8 cellular contexts compared by ENCODE assay signal in the genomic region with DNA sequence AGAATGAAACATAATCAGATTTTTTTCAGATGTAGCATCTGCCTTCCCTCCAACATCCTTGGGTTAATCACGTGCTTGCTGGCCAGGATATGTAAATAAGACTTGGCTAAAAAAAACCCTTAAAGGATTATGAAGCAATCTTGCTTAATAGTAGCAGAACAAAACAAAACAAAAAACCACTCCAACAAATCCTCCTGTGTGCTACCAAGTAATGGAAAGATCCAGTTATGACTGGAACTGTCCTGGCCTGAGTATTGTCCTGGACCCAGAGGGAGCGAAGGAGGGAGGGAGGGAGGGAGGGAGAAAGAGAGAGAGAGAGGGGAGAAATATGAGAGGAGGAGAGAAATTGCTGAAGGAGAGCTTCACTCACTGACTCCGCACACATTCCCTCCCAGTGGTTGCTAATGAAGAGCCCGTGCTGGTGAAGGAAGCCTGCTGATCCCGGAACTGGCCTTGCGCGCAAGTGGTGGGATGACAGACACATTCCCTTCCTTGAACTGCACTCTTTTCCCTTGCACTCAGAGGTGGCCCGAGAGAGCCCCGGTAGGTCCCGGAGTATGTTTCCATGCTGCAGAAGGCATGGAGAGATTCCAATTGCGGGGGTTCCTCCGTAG. TPM values are rescaled to one million over a fixed set of nuclear protein-coding genes. Genes with fewer than 3 reads are reported as not detected.
DNase-seq lines count a peak whose midpoint lies in the region; ATAC-seq, FAIRE-seq and TF ChIP-seq lines count a peak whose summit lies in the region.

No MANE protein-coding gene starts in this region.

- no peaks in the 10 kb centered on the region for H3K9me3 ChIP-seq in HCT116 (ENCODE audit: control insufficient read depth in 1 of 2, insufficient read depth in 1 of 2, low read depth in 1 of 2, low read length in 2 of 2)
- H3K9me3 ChIP-seq in stomach smooth muscle (ENCODE audit: control insufficient read depth in 2 of 2, low read length in 2 of 2) = no peaks in the 10 kb centered on the region

- no peaks in the 10 kb centered on the region for H3K9me2 ChIP-seq in HCT116 (ENCODE audit: insufficient read depth)

- H3K27ac ChIP-seq in HCT116 (ENCODE audit: low read depth, low read length) (peak overlapping the region; percentile 81), stomach smooth muscle (ENCODE audit: low read length) (no peak overlapping the region)

- no peak for TF ChIP-seq CTCF in HCT116 (IDR thresholded peaks at IDR 0.05 in 2 of 3, conservative IDR thresholded peaks at IDR 0.05 in 1 of 3; ENCODE audit: borderline replicate concordance in 1 of 3, insufficient read depth in 1 of 3, low read depth in 2 of 3, low read length in 2 of 3)
- TF ChIP-seq CTCF in bronchial epithelial cell (IDR thresholded peaks at IDR 0.05; ENCODE audit: insufficient read depth, low read length, severe bottlenecking) = no peak

- TF ChIP-seq RAD21 in HCT116 (IDR thresholded peaks at IDR 0.05; ENCODE audit: low read depth) = no peak

- RAD21 ChIA-PET in HCT116 (lab: Charles Lee; ENCODE audit: low non-redundant PET in 1 of 2, low total read pairs in 2 of 2, uncharacterized antibody in 2 of 2, unreplicated experiment in 2 of 2) = interaction anchor here in 1 of 2 experiments (0.7 kb wide), 1 partner anchor 110 kb away, joined by 7 read pairs; no protein-coding TSS in a partner anchor

- 0 out of 2 replicates have a peak overlapping the region, but pooled peaks have one; percentile 0 for H3K4me2 ChIP-seq in HCT116 (ENCODE audit: low read length)

- CTCF ChIA-PET in HCT116 (lab: Charles Lee) = no interaction called here
- CTCF ChIA-PET in HEK293T (lab: Yijun Ruan, JAX) = no interaction called here

- peaks cover 56% of the 10 kb centered on the region; the same call in 1 of the 2 replicates for H4K20me1 ChIP-seq in HCT116 (ENCODE audit: insufficient read depth)

- BruUV-seq in HCT116 (replicated peaks; lab: Mats Ljungman, UMichigan) = no TSS peak

- H3K4me1 ChIP-seq in HCT116 (ENCODE audit: control insufficient read depth in 1 of 2, insufficient read depth in 2 of 2, low read length in 2 of 2) (peaks cover 99 to 100% of the 10 kb centered on the region in 2 experiments), stomach smooth muscle (ENCODE audit: control insufficient read depth, insufficient read depth, low read length) (peaks cover 21% of the 10 kb centered on the region)

- TF ChIP-seq POLR2A in HCT116 (IDR thresholded peaks at IDR 0.05; ENCODE audit: borderline replicate concordance, extremely low read depth, insufficient read depth, insufficient read length) = no peak

- intact Hi-C loops in HCT116 (cut with micrococcal nuclease) = no loop called here

- H3K4me3 ChIP-seq in HCT116 (replicated peaks in 1 of 2; ENCODE audit: low read depth in 1 of 2, low read length in 2 of 2) (no peak overlapping the region), bronchial epithelial cell (ENCODE audit: low read depth, low read length) (no peak overlapping the region), stomach smooth muscle (ENCODE audit: low read length in 2 of 2) (peak overlapping the region; percentile 67 to 74)

- no peak overlapping the region for H3K9ac ChIP-seq in HCT116 (ENCODE audit: low read length)
- no peak overlapping the region for H3K9ac ChIP-seq in stomach smooth muscle (ENCODE audit: low read length in 2 of 2)

- H3K27me3 ChIP-seq in HCT116 (ENCODE audit: insufficient read depth, low read length) (no peaks in the 10 kb centered on the region), bronchial epithelial cell (ENCODE audit: control insufficient read depth, insufficient read depth, low read length) (no peaks in the 10 kb centered on the region), stomach smooth muscle (ENCODE audit: control insufficient read depth in 1 of 2, insufficient read depth in 2 of 2, low read length in 2 of 2) (no peaks in the 10 kb centered on the region)

- ATAC-seq in HCT116 (0 out of 2 replicates have a peak, but pooled peaks have one; percentile 6), HG03432 (IDR thresholded peaks at IDR 0.05; ENCODE audit: unreplicated experiment) (no peak)

- no peak for FAIRE-seq in bronchial epithelial cell (lab: Jason Lieb, UNC)

- H3K36me3 ChIP-seq in HCT116 (ENCODE audit: control insufficient read depth in 1 of 2, insufficient read depth in 2 of 2, low read length in 2 of 2) (peaks cover 0 to 20% of the 10 kb centered on the region in 2 experiments; a peak in 1 of 4 replicates), bronchial epithelial cell (ENCODE audit: control insufficient read depth, insufficient read depth, low read length) (no peaks in the 10 kb centered on the region), stomach smooth muscle (ENCODE audit: control insufficient read depth in 2 of 2, insufficient read depth in 2 of 2, low read length in 2 of 2) (no peaks in the 10 kb centered on the region)

- H2AFZ ChIP-seq in HCT116 (ENCODE audit: low read depth, low read length, poor library complexity, severe bottlenecking) = no peak overlapping the region

- POLR2A ChIA-PET in HCT116 (lab: Charles Lee) = no interaction called here
- POLR2A ChIA-PET in HEK293T (lab: Yijun Ruan, JAX) = interaction anchor here (1.2 kb wide), 1 partner anchor 11 kb away, joined by 3 read pairs; no protein-coding TSS in a partner anchor

- DNase-seq in HCT116 (ENCODE audit: low read depth, low spot score) (no peak), bronchial epithelial cell (ENCODE audit: low read depth) (peak; percentile 44), kidney tubule cell (ENCODE audit: low spot score) (peak; percentile 77), HT-29 (ENCODE audit: low spot score) (no peak), HEK293T (ENCODE audit: extremely low spot score) (no peak), NCI-H1417 treated with DMSO at 0.1 percent for 48 hours (lab: John Stamatoyannopoulos, UW) (no peak)

- H3K79me2 ChIP-seq in HCT116 (ENCODE audit: insufficient read depth, low read length) = peaks cover 100% of the 10 kb centered on the region

TF ChIP-seq in HCT116, 20 proteins besides CTCF, POLR2A, EP300 and RAD21:
- no peak for TF ChIP-seq SIN3A (IDR thresholded peaks at IDR 0.05; ENCODE audit: low read depth)
- peak; percentile 34; the same call in 1 of the 2 replicates for TF ChIP-seq POLR2AphosphoS5 (IDR thresholded peaks at IDR 0.05; ENCODE audit: low read depth, low read length)
- no peak for TF ChIP-seq EZH2 (IDR thresholded peaks at IDR 0.05)
- no peak for TF ChIP-seq FOSL1 (IDR thresholded peaks at IDR 0.05; ENCODE audit: low read depth)
- no peak for TF ChIP-seq ELF1 (IDR thresholded peaks at IDR 0.05; ENCODE audit: borderline replicate concordance, low read depth)
- TF ChIP-seq CBX3 (IDR thresholded peaks at IDR 0.05; ENCODE audit: low read depth) = no peak
- 0 out of 2 replicates have a peak, but pooled peaks have one; percentile 11 for TF ChIP-seq JUND (IDR thresholded peaks at IDR 0.05)
- TF ChIP-seq YY1 (IDR thresholded peaks at IDR 0.05; ENCODE audit: extremely low read depth, insufficient replicate concordance, low read depth, low read length) = no peak
- no peak for TF ChIP-seq ZNF274 (IDR thresholded peaks at IDR 0.05; ENCODE audit: low read depth, low read length)
- TF ChIP-seq, protein P1, sequence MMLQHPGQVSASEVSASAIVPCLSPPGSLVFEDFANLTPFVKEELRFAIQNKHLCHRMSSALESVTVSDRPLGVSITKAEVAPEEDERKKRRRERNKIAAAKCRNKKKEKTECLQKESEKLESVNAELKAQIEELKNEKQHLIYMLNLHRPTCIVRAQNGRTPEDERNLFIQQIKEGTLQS (IDR thresholded peaks at IDR 0.05) = no peak
TF ChIP-seq in HCT116: peak in this region for 2.

TF ChIP-seq in HEK293T, 16 proteins besides CTCF, POLR2A, EP300 and RAD21:
- TF ChIP-seq FOXK2 (IDR thresholded peaks at IDR 0.05) = no peak
- no peak for TF ChIP-seq HDGF (IDR thresholded peaks at IDR 0.05; ENCODE audit: borderline replicate concordance)
- no peak for TF ChIP-seq LEF1 (IDR thresholded peaks at IDR 0.05; ENCODE audit: borderline replicate concordance)
- no peak for TF ChIP-seq ZNF384 (IDR thresholded peaks at IDR 0.05)

RNA-seq across cellular contexts. Expression of a gene that starts 57.2 kb away (rescaled TPM):
- total RNA-seq in HCT116 (2021; ENCODE audit: unreplicated experiment) = 215 TPM
- polyA plus RNA-seq in HCT116 (2012) = 53.9 and 72.1 TPM in 2 replicates
- 8.3 and 21.1 TPM in 2 replicates for total RNA-seq in bronchial epithelial cell
- total RNA-seq in HT-29 (2014; rRNA removed; shearing (Covaris generic)) = 11.1 and 16.4 TPM in 2 replicates

Comparison
In these comparisons a context has a peak if more than half of its experiments do, and no peak if none do; other contexts are left out.
1. DNase-seq: peak in bronchial epithelial cell (single experiment) and kidney tubule cell (single experiment); none in HCT116 (single experiment), HT-29 (single experiment), HEK293T (single experiment) and NCI-H1417 treated with DMSO at 0.1 percent for 48 hours (single experiment).
2. H3K4me3 ChIP-seq: peak in stomach smooth muscle (2 of 2); none in HCT116 (0 of 2) and bronchial epithelial cell (single experiment).